In genomic region chr18:34978533-34978893, GRCh38 we compare ENCODE assay signal across 8 cellular contexts.
DNase-seq lines count a peak whose midpoint lies in the region; ATAC-seq lines count a peak whose summit lies in the region.

No MANE protein-coding gene starts in this region.

- intact Hi-C loops in activated T-helper 2 cell treated with anti-CD3 and anti-CD28 coated beads, Interferon-gamma antibody, Interleukin-2, Interleukin-4, amounts not matched to agents 10 μg/mL and 5 μg/mL and 100 μg/mL, durations not matched to agents 14 hours and 24 hours and 36 hours (cut with micrococcal nuclease): loop anchor here (2.0 to 5.0 kb wide), 5 partner anchors 66 to 994 kb away; partner anchors contain the start of genes INO80C, RMP24 and ZNF397

- H3K27me3 Mint-ChIP-seq in T-helper 1 cell treated with Interleukin-12 subunit alpha and Interleukin-12 subunit beta and Interleukin-4 antibody, amounts not matched to agents 30 μg/mL and 1 μg/mL, for 36 hours (ENCODE audit: low read depth): peaks cover 38% of the 10 kb centered on the region
- H3K27me3 Mint-ChIP-seq in activated T-helper 2 cell treated with anti-CD3 and anti-CD28 coated beads, Interferon-gamma antibody, Interleukin-2, Interleukin-4, amounts not matched to agents 10 μg/mL and 5 μg/mL and 100 μg/mL, durations not matched to agents 14 hours and 24 hours and 36 hours (ENCODE audit: low read depth): peaks cover 27% of the 10 kb centered on the region

- peak overlapping the region; percentile 97 for H3K27ac ChIP-seq in substantia nigra (ENCODE audit: low read depth, low read length, poor library complexity, severe bottlenecking)

- peak overlapping the region; percentile 82 for H3K4me3 Mint-ChIP-seq in T-helper 1 cell treated with Interleukin-12 subunit alpha and Interleukin-12 subunit beta and Interleukin-4 antibody, amounts not matched to agents 30 μg/mL and 1 μg/mL, for 36 hours
- H3K4me3 Mint-ChIP-seq in activated T-helper 2 cell treated with anti-CD3 and anti-CD28 coated beads, Interferon-gamma antibody, Interleukin-2, Interleukin-4, amounts not matched to agents 10 μg/mL and 5 μg/mL and 100 μg/mL, durations not matched to agents 14 hours and 24 hours and 36 hours (ENCODE audit: low read depth): peak overlapping the region; percentile 81

- H3K36me3 Mint-ChIP-seq in T-helper 1 cell treated with Interleukin-12 subunit alpha and Interleukin-12 subunit beta and Interleukin-4 antibody, amounts not matched to agents 30 μg/mL and 1 μg/mL, for 36 hours (ENCODE audit: low read depth): no peaks in the 10 kb centered on the region
- H3K36me3 Mint-ChIP-seq in activated T-helper 2 cell treated with anti-CD3 and anti-CD28 coated beads, Interferon-gamma antibody, Interleukin-2, Interleukin-4, amounts not matched to agents 10 μg/mL and 5 μg/mL and 100 μg/mL, durations not matched to agents 14 hours and 24 hours and 36 hours (ENCODE audit: low read depth): no peaks in the 10 kb centered on the region

- ATAC-seq in HG02642 (IDR thresholded peaks at IDR 0.05; ENCODE audit: poor library complexity, unreplicated experiment) (no peak), GM18909 (IDR thresholded peaks at IDR 0.05; ENCODE audit: poor library complexity, unreplicated experiment) (no peak)

- no peak overlapping the region for H3K27ac Mint-ChIP-seq in T-helper 1 cell treated with Interleukin-12 subunit alpha and Interleukin-12 subunit beta and Interleukin-4 antibody, amounts not matched to agents 30 μg/mL and 1 μg/mL, for 36 hours
- H3K27ac Mint-ChIP-seq in activated T-helper 2 cell treated with anti-CD3 and anti-CD28 coated beads, Interferon-gamma antibody, Interleukin-2, Interleukin-4, amounts not matched to agents 10 μg/mL and 5 μg/mL and 100 μg/mL, durations not matched to agents 14 hours and 24 hours and 36 hours: peak overlapping the region; percentile 80

- no peaks in the 10 kb centered on the region for H3K9me3 Mint-ChIP-seq in T-helper 1 cell treated with Interleukin-12 subunit alpha and Interleukin-12 subunit beta and Interleukin-4 antibody, amounts not matched to agents 30 μg/mL and 1 μg/mL, for 36 hours
- H3K9me3 Mint-ChIP-seq in activated T-helper 2 cell treated with anti-CD3 and anti-CD28 coated beads, Interferon-gamma antibody, Interleukin-2, Interleukin-4, amounts not matched to agents 10 μg/mL and 5 μg/mL and 100 μg/mL, durations not matched to agents 14 hours and 24 hours and 36 hours: no peaks in the 10 kb centered on the region

- peaks cover 23% of the 10 kb centered on the region for H3K4me1 Mint-ChIP-seq in T-helper 1 cell treated with Interleukin-12 subunit alpha and Interleukin-12 subunit beta and Interleukin-4 antibody, amounts not matched to agents 30 μg/mL and 1 μg/mL, for 36 hours (ENCODE audit: low read depth)
- H3K4me1 Mint-ChIP-seq in activated T-helper 2 cell treated with anti-CD3 and anti-CD28 coated beads, Interferon-gamma antibody, Interleukin-2, Interleukin-4, amounts not matched to agents 10 μg/mL and 5 μg/mL and 100 μg/mL, durations not matched to agents 14 hours and 24 hours and 36 hours (ENCODE audit: low read depth): peaks cover 22% of the 10 kb centered on the region

- DNase-seq in T-helper 1 cell: no peak
- no peak for DNase-seq in activated T-helper 2 cell treated with anti-CD3 and anti-CD28 coated beads, Interferon-gamma antibody, Interleukin-2, Interleukin-4, amounts not matched to agents 10 μg/mL and 5 μg/mL and 100 μg/mL, durations not matched to agents 14 hours and 24 hours and 36 hours (ENCODE audit: low spot score)
- DNase-seq in inferior parietal cortex (ENCODE audit: extremely low spot score): peak; percentile 64
- DNase-seq in substantia nigra (lab: John Stamatoyannopoulos, UW): no peak
- no peak for DNase-seq in stimulated activated CD8-positive, alpha-beta memory T cell treated with anti-CD3 and anti-CD28 coated beads, Interleukin-4, amount 100 ng/mL, for 48 hours
